ENCODE assay signal across 16 cellular contexts in the genomic region with DNA sequence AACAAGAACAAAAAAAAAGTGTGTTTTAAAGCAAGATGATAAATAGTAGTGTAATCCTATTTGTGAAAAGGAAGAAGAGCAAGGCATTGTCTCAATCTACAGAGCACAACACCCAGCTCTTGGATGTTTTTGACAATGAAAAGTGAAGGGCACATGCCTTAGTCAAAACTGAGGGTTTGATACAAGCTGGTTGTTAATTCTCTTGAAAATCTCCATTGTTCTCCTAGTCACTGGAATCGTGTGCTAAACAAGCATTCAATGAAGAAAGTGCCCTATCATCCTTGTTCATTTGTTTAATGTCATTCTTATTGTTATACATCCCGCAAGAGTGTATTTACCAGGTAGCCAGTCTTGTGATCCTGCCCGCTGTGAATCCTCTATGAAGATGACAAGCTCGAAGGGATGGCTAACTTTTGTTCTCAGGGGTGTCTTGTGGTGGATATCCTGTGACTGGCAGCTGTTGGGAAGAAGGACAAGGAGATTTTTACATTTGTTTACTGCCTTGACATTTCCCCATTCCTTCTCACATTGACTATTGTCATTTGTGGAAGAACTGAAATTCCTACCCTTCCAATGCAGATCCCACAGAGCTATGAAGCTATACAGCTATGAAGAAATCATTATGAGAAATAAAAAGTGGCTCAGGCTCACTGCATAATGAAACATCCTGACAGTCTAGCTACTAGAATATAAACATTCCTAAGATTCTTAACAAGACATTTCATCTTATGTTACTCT.
DNase-seq lines count a peak whose midpoint lies in the region; ATAC-seq and TF ChIP-seq lines count a peak whose summit lies in the region.
"Had no signal": no experiment of that assay in that cellular context is flagged by ENCODE, and none has a peak within 500 bp of the region (broad histone marks: within the 10 kb centered on the region; RNA-seq: fewer than 3 reads in every experiment).

No MANE protein-coding gene starts in this region.

- TF ChIP-seq CTCF in PC-3 (conservative IDR thresholded peaks at IDR 0.05; ENCODE audit: low read depth, low read length) (no peak), neural cell (IDR thresholded peaks at IDR 0.05; ENCODE audit: poor library complexity, severe bottlenecking) (no peak)

- H2AFZ ChIP-seq in PC-3 (ENCODE audit: low read length) (no peak overlapping the region), neural cell (ENCODE audit: low read depth, low read length) (no peak overlapping the region)

- no peaks in the 10 kb centered on the region for H3F3A ChIP-seq in PC-3 (ENCODE audit: low read length, unreplicated experiment)
- no peaks in the 10 kb centered on the region for H3F3A ChIP-seq in neural cell (ENCODE audit: insufficient read depth, low read length, poor library complexity, severe bottlenecking)

- H3K27me3 ChIP-seq in PC-3 (ENCODE audit: low read length) (no peaks in the 10 kb centered on the region), neural cell (ENCODE audit: insufficient read depth, low read depth, low read length) (no peaks in the 10 kb centered on the region)
- H3K27me3 ChIP-seq: ovary, upper lobe of right lung had no signal

- ATAC-seq in PC-3: peak; percentile 56
- ATAC-seq in GM18870 (IDR thresholded peaks at IDR 0.05; ENCODE audit: unreplicated experiment): no peak
- no peak for ATAC-seq in stimulated activated naive CD8-positive, alpha-beta T cell treated with anti-CD3 and anti-CD28 coated beads, Interleukin-15, amount 100 ng/mL, for 72 hours
- ATAC-seq: activated CD8-positive, alpha-beta memory T cell treated with anti-CD3 and anti-CD28 coated beads, Interleukin-2, amount 10 ng/mL, durations not matched to agents 7 days and 5 days; upper lobe of right lung had no signal

- no peak overlapping the region for H3K4me2 ChIP-seq in PC-3 (ENCODE audit: low read length)
- peak overlapping the region; percentile 36 for H3K4me2 ChIP-seq in neural cell (ENCODE audit: low read length)

- no peak overlapping the region for H3K9ac ChIP-seq in PC-3 (ENCODE audit: low read length)
- no peak overlapping the region for H3K9ac ChIP-seq in neural cell (ENCODE audit: low read length)

- peaks cover 0 to 11% of the 10 kb centered on the region in 2 donors for H3K9me3 Mint-ChIP-seq in stimulated activated naive CD8-positive, alpha-beta T cell treated with anti-CD3 and anti-CD28 coated beads, Interleukin-15, amount 100 ng/mL, for 72 hours
- H3K9me3 Mint-ChIP-seq: activated naive CD4-positive, alpha-beta T cell treated with anti-CD3 and anti-CD28 coated beads, Interleukin-2, amount 10 ng/mL, durations not matched to agents 7 days and 5 days had no signal

- H3K36me3 ChIP-seq in PC-3 (ENCODE audit: low read depth, low read length) (no peaks in the 10 kb centered on the region), neural cell (ENCODE audit: insufficient read depth, low read length) (no peaks in the 10 kb centered on the region)
- H3K36me3 ChIP-seq: ovary, upper lobe of right lung, WERI-Rb-1 had no signal

- H3K4me3 ChIP-seq in PC-3 (ENCODE audit: low read length) (no peak overlapping the region), neural cell (ENCODE audit: low read length) (no peak overlapping the region)
- H3K4me3 ChIP-seq: ovary, upper lobe of right lung had no signal

- H3K27me3 Mint-ChIP-seq in stimulated activated naive CD8-positive, alpha-beta T cell treated with anti-CD3 and anti-CD28 coated beads, Interleukin-15, amount 100 ng/mL, for 72 hours: no peaks in the 10 kb centered on the region
- H3K27me3 Mint-ChIP-seq: activated CD8-positive, alpha-beta memory T cell treated with anti-CD3 and anti-CD28 coated beads, Interleukin-2, amount 10 ng/mL, durations not matched to agents 7 days and 5 days; activated naive CD4-positive, alpha-beta T cell treated with anti-CD3 and anti-CD28 coated beads, Interleukin-2, amount 10 ng/mL, durations not matched to agents 7 days and 5 days; B cell had no signal

- no peaks in the 10 kb centered on the region for H3K79me2 ChIP-seq in PC-3 (ENCODE audit: low read length)
- no peaks in the 10 kb centered on the region for H3K79me2 ChIP-seq in neural cell (replicated peaks; ENCODE audit: insufficient read depth, low read length)

- H3K9me3 ChIP-seq in PC-3 (ENCODE audit: low read length): no peaks in the 10 kb centered on the region
- H3K9me3 ChIP-seq in neural cell (ENCODE audit: low read length): no peaks in the 10 kb centered on the region
- H3K9me3 ChIP-seq: ovary, upper lobe of right lung had no signal

- H3K4me1 ChIP-seq in PC-3 (ENCODE audit: insufficient read depth, low read length): peaks cover 5% of the 10 kb centered on the region; the same call in 1 of the 2 replicates
- H3K4me1 ChIP-seq: upper lobe of right lung had no signal

- POLR2A ChIA-PET in PC-3 (lab: Charles Lee; ENCODE audit: unreplicated experiment): interaction anchor here (0.6 kb wide), 1 partner anchor 12 kb away, joined by 3 read pairs; no protein-coding TSS in a partner anchor

- no peak for TF ChIP-seq EP300 in neural cell (conservative IDR thresholded peaks at IDR 0.05; ENCODE audit: poor library complexity, severe bottlenecking)

- H3K9me2 ChIP-seq in PC-3 (replicated peaks; ENCODE audit: low read length) (no peaks in the 10 kb centered on the region), neural cell (ENCODE audit: insufficient read depth, low read length) (no peaks in the 10 kb centered on the region)

- TF ChIP-seq RAD21 in neural cell (conservative IDR thresholded peaks at IDR 0.05): no peak

- H3K27ac ChIP-seq in PC-3 (ENCODE audit: low read length) (no peak overlapping the region), neural cell (ENCODE audit: low read length) (peak overlapping the region; percentile 4)
- H3K27ac ChIP-seq: ovary, upper lobe of right lung, WERI-Rb-1 had no signal

- CTCF ChIA-PET in PC-3 (lab: Charles Lee): no interaction called here

- no peak overlapping the region for H3K4me3 Mint-ChIP-seq in stimulated activated naive CD8-positive, alpha-beta T cell treated with anti-CD3 and anti-CD28 coated beads, Interleukin-15, amount 100 ng/mL, for 72 hours
- H3K4me3 Mint-ChIP-seq: activated CD8-positive, alpha-beta memory T cell treated with anti-CD3 and anti-CD28 coated beads, Interleukin-2, amount 10 ng/mL, durations not matched to agents 7 days and 5 days; activated naive CD4-positive, alpha-beta T cell treated with anti-CD3 and anti-CD28 coated beads, Interleukin-2, amount 10 ng/mL, durations not matched to agents 7 days and 5 days; B cell had no signal

- H3K27ac Mint-ChIP-seq in stimulated activated naive CD8-positive, alpha-beta T cell treated with anti-CD3 and anti-CD28 coated beads, Interleukin-15, amount 100 ng/mL, for 72 hours: no peak overlapping the region
- H3K27ac Mint-ChIP-seq: activated CD8-positive, alpha-beta memory T cell treated with anti-CD3 and anti-CD28 coated beads, Interleukin-2, amount 10 ng/mL, durations not matched to agents 7 days and 5 days; activated naive CD4-positive, alpha-beta T cell treated with anti-CD3 and anti-CD28 coated beads, Interleukin-2, amount 10 ng/mL, durations not matched to agents 7 days and 5 days; B cell had no signal

- H4K20me1 ChIP-seq in PC-3 (ENCODE audit: low read length): no peaks in the 10 kb centered on the region
- H4K20me1 ChIP-seq in neural cell (ENCODE audit: insufficient read depth): no peaks in the 10 kb centered on the region

- no TSS peak for BruUV-seq in PC-3 (replicated peaks; lab: Mats Ljungman, UMichigan)

- DNase-seq in ELF-1 (ENCODE audit: low read depth, low spot score) (peak; percentile 8), PC-3 (peak; percentile 7), fibroblast of gingiva (ENCODE audit: low read depth) (peak; percentile 50), D341Med (ENCODE audit: low spot score) (no peak), KG1 (lab: John Stamatoyannopoulos, UW) (no peak)
- DNase-seq in stimulated activated naive CD8-positive, alpha-beta T cell treated with anti-CD3 and anti-CD28 coated beads, Interleukin-15, amount 100 ng/mL, for 72 hours: no peak
- DNase-seq: activated CD8-positive, alpha-beta memory T cell treated with anti-CD3 and anti-CD28 coated beads, Interleukin-2, amount 10 ng/mL, durations not matched to agents 7 days and 5 days; activated naive CD4-positive, alpha-beta T cell treated with anti-CD3 and anti-CD28 coated beads, Interleukin-2, amount 10 ng/mL, durations not matched to agents 7 days and 5 days; erythroblast; NCI-H2081 treated with DMSO at 0.1 percent for 48 hours; ovary; upper lobe of right lung; WERI-Rb-1 had no signal

- intact Hi-C loops in PC-3 (cut with micrococcal nuclease): no loop called here

- H3K4me1 Mint-ChIP-seq in stimulated activated naive CD8-positive, alpha-beta T cell treated with anti-CD3 and anti-CD28 coated beads, Interleukin-15, amount 100 ng/mL, for 72 hours: no peaks in the 10 kb centered on the region
- H3K4me1 Mint-ChIP-seq: activated CD8-positive, alpha-beta memory T cell treated with anti-CD3 and anti-CD28 coated beads, Interleukin-2, amount 10 ng/mL, durations not matched to agents 7 days and 5 days; activated naive CD4-positive, alpha-beta T cell treated with anti-CD3 and anti-CD28 coated beads, Interleukin-2, amount 10 ng/mL, durations not matched to agents 7 days and 5 days; B cell had no signal

TF ChIP-seq in neural cell, 6 proteins besides CTCF, POLR2A, EP300 and RAD21 (continues in another document):
- TF ChIP-seq, protein P1, sequence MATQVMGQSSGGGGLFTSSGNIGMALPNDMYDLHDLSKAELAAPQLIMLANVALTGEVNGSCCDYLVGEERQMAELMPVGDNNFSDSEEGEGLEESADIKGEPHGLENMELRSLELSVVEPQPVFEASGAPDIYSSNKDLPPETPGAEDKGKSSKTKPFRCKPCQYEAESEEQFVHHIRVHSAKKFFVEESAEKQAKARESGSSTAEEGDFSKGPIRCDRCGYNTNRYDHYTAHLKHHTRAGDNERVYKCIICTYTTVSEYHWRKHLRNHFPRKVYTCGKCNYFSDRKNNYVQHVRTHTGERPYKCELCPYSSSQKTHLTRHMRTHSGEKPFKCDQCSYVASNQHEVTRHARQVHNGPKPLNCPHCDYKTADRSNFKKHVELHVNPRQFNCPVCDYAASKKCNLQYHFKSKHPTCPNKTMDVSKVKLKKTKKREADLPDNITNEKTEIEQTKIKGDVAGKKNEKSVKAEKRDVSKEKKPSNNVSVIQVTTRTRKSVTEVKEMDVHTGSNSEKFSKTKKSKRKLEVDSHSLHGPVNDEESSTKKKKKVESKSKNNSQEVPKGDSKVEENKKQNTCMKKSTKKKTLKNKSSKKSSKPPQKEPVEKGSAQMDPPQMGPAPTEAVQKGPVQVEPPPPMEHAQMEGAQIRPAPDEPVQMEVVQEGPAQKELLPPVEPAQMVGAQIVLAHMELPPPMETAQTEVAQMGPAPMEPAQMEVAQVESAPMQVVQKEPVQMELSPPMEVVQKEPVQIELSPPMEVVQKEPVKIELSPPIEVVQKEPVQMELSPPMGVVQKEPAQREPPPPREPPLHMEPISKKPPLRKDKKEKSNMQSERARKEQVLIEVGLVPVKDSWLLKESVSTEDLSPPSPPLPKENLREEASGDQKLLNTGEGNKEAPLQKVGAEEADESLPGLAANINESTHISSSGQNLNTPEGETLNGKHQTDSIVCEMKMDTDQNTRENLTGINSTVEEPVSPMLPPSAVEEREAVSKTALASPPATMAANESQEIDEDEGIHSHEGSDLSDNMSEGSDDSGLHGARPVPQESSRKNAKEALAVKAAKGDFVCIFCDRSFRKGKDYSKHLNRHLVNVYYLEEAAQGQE (IDR thresholded peaks at IDR 0.05; ENCODE audit: borderline replicate concordance): no peak
- TF ChIP-seq POLR2AphosphoS5 (IDR thresholded peaks at IDR 0.05) (no peak), SMC3 (conservative IDR thresholded peaks at IDR 0.05; ENCODE audit: poor library complexity) (no peak)

Comparison
In these comparisons a context has a peak if more than half of its experiments do, and no peak if none do; other contexts are left out.
1. DNase-seq: peak in ELF-1 (single experiment), PC-3 (single experiment) and fibroblast of gingiva (single experiment); none in D341Med (single experiment), KG1 (single experiment) and stimulated activated naive CD8-positive, alpha-beta T cell treated with anti-CD3 and anti-CD28 coated beads, Interleukin-15, amount 100 ng/mL, for 72 hours (0 of 2).